In the genomic region with DNA sequence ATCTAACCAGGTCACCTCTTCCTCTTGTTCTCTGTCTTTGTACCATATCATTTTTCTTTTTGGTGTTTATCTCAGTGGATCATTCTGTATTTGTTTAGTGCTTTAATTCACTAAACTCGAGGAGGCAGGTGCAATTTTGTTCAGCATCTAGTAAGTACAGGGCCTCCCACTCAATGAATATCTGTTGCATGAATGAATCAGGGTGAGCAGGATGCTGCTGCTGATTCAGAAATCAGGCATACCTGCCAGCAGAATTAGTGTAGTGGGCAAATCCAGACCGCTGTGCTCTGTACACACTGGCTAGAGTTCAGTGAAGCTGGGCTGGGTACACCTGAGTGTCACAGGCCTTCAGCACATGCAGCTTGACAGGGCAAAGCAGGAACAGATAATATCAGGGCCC, we compare ENCODE assay signal across 19 cellular contexts.
"Had no signal": no experiment of that assay in that cellular context is flagged by ENCODE, and none has a peak within 500 bp of the region (broad histone marks: within the 10 kb centered on the region; RNA-seq: fewer than 3 reads in every experiment).

No MANE protein-coding gene starts in this region.

- H3K27ac ChIP-seq: adrenal gland, breast epithelium, SJSA1 had no signal

- H3K36me3 ChIP-seq: adrenal gland, breast epithelium, SJSA1 had no signal

- H3K9me3 Mint-ChIP-seq: activated CD8-positive, alpha-beta T cell treated with anti-CD3 and anti-CD28 coated beads for 36 hours had no signal

- H3K9me3 ChIP-seq: adrenal gland, breast epithelium, SJSA1 had no signal

- H3K4me3 ChIP-seq: adrenal gland, breast epithelium, SJSA1 had no signal

- H3K4me3 Mint-ChIP-seq: activated CD8-positive, alpha-beta T cell treated with anti-CD3 and anti-CD28 coated beads for 36 hours; activated naive CD8-positive, alpha-beta T cell treated with anti-CD3 and anti-CD28 coated beads, Interleukin-2, amount 10 ng/mL, durations not matched to agents 7 days and 5 days had no signal

- H3K27me3 ChIP-seq: adrenal gland, breast epithelium, SJSA1 had no signal

- DNase-seq: activated CD4-positive, alpha-beta T cell treated with anti-CD3 and anti-CD28 coated beads for 4 hours; activated CD8-positive, alpha-beta memory T cell treated with anti-CD3 and anti-CD28 coated beads, Interleukin-2, amount 50 U/mL, for 4 hours; activated CD8-positive, alpha-beta T cell treated with anti-CD3 and anti-CD28 coated beads for 36 hours; activated naive CD4-positive, alpha-beta T cell treated with anti-CD3 and anti-CD28 coated beads, Interleukin-2, amount 50 U/mL, for 16 hours; activated naive CD8-positive, alpha-beta T cell treated with anti-CD3 and anti-CD28 coated beads, Interleukin-2, amount 10 ng/mL, durations not matched to agents 7 days and 5 days; adrenal gland; anterior cingulate cortex; central memory CD4-positive, alpha-beta T cell; KG1; NCI-H1092; NCI-H1417; NCI-H2029; NCI-H446; NCI-H526; NCI-H82; RPMI8226; SW 1271 had no signal

- H3K4me1 ChIP-seq: adrenal gland, breast epithelium, SJSA1 had no signal

- H3K27ac Mint-ChIP-seq: activated CD8-positive, alpha-beta T cell treated with anti-CD3 and anti-CD28 coated beads for 36 hours; activated naive CD8-positive, alpha-beta T cell treated with anti-CD3 and anti-CD28 coated beads, Interleukin-2, amount 10 ng/mL, durations not matched to agents 7 days and 5 days had no signal
